ENCODE assay signal across 25 cellular contexts in the genomic region with DNA sequence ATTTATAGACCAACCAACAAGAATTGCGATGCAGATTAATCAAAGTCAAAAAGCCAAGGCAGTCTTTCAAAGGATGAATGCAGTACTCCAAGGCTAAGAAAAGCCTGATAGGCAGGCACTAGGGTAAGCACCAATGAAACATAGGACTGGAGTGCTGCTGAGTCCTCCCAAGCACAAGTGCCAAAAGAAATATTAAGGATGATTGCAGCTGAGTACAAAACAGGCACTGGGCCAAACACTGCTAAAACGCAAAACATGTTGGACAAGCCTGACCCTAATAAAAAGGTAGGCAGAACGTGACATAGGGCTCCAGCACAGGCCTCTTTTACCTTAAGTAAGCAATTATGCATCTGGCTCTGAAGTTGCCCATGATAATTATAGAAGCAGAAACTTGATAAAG.
DNase-seq lines count a peak whose midpoint lies in the region; ATAC-seq, FAIRE-seq and TF ChIP-seq lines count a peak whose summit lies in the region.
"Had no signal": no experiment of that assay in that cellular context is flagged by ENCODE, and none has a peak within 500 bp of the region (broad histone marks: within the 10 kb centered on the region; RNA-seq: fewer than 3 reads in every experiment).

No MANE protein-coding gene starts in this region.

- no peak for TF ChIP-seq CTCF in bronchial epithelial cell (IDR thresholded peaks at IDR 0.05; ENCODE audit: insufficient read depth, low read length, severe bottlenecking)

- ATAC-seq in HG03378 (IDR thresholded peaks at IDR 0.05; ENCODE audit: unreplicated experiment) (no peak), HG03520 (IDR thresholded peaks at IDR 0.05; ENCODE audit: unreplicated experiment) (no peak)
- ATAC-seq: A549; body of pancreas; naive thymus-derived CD4-positive, alpha-beta T cell; stimulated activated effector memory CD8-positive, alpha-beta T cell treated with anti-CD3 and anti-CD28 coated beads, Interleukin-12 subunit alpha, Interleukin-12 subunit beta, amount 100 ng/mL, for 72 hours had no signal

- H3K36me3 ChIP-seq in bronchial epithelial cell (ENCODE audit: control insufficient read depth, insufficient read depth, low read length): no peaks in the 10 kb centered on the region
- H3K36me3 ChIP-seq: BE2C, right atrium auricular region had no signal

- no peak overlapping the region for H3K27ac ChIP-seq in caudate nucleus (ENCODE audit: low read depth, low read length)
- H3K27ac ChIP-seq: A549, body of pancreas, hepatocyte, HL-60, right atrium auricular region had no signal

- DNase-seq in NCI-H345 (lab: John Stamatoyannopoulos, UW) (peak; percentile 10), NCI-H345 treated with DMSO at 0.1 percent for 48 hours (lab: John Stamatoyannopoulos, UW; ENCODE audit: unreplicated experiment) (no peak), NCI-H748 treated with DMSO at 0.1 percent for 48 hours (lab: John Stamatoyannopoulos, UW) (peak; percentile 25), bronchial epithelial cell (ENCODE audit: low read depth) (peak; percentile 35), renal cortical epithelial cell (ENCODE audit: low read depth) (peak; percentile 54), caudate nucleus (lab: John Stamatoyannopoulos, UW) (no peak)
- DNase-seq: activated CD4-positive, alpha-beta T cell treated with anti-CD3 and anti-CD28 coated beads for 48 hours; BE2C; Caco-2; foreskin melanocyte; naive thymus-derived CD4-positive, alpha-beta T cell; NCI-H1930; NCI-H524 treated with DMSO at 0.1 percent for 48 hours; OCI-M1; SIG-M5; T-helper 1 cell had no signal

- no peak overlapping the region for H3K4me3 ChIP-seq in bronchial epithelial cell (ENCODE audit: low read depth, low read length)
- H3K4me3 ChIP-seq: A549, body of pancreas, hepatocyte, right atrium auricular region had no signal

- no peak for FAIRE-seq in bronchial epithelial cell (lab: Jason Lieb, UNC)
- FAIRE-seq: A549, GM18507 had no signal

- H3K27me3 ChIP-seq in bronchial epithelial cell (ENCODE audit: control insufficient read depth, insufficient read depth, low read length): no peaks in the 10 kb centered on the region
- H3K27me3 ChIP-seq: BE2C, body of pancreas, hepatocyte, right atrium auricular region had no signal

Comparison
In these comparisons a context has a peak if more than half of its experiments do, and no peak if none do; other contexts are left out.
1. DNase-seq: peak in NCI-H345 (single experiment), NCI-H748 treated with DMSO at 0.1 percent for 48 hours (single experiment), bronchial epithelial cell (single experiment) and renal cortical epithelial cell (single experiment); none in NCI-H345 treated with DMSO at 0.1 percent for 48 hours (single experiment) and caudate nucleus (0 of 61).